1 cellular context compared by ENCODE assay signal in the genomic region with DNA sequence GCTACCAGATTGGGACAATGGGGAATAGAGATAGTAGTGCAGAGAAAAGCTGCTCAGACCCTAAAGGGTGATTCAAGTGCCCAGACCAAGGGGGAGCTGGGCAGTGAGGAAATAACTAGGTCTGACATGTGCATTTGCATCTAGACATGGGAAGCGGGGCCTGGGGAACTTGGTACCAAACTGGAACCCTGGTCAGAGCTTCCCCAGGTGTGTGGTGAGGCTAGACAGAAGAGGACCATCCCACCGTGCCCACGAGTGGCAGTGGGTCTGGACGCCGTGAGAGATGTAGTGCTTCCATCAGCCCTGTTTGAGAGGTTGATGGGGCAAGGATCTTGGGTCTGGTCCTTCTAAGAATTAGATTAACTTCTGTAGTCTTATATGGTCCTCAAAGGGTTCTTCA.
TF ChIP-seq lines count a peak whose summit lies in the region.

No MANE protein-coding gene starts in this region.

TF ChIP-seq in GM23338, 12 proteins besides CTCF, POLR2A, EP300 and RAD21 (continued from another document):
- TF ChIP-seq, protein P1, sequence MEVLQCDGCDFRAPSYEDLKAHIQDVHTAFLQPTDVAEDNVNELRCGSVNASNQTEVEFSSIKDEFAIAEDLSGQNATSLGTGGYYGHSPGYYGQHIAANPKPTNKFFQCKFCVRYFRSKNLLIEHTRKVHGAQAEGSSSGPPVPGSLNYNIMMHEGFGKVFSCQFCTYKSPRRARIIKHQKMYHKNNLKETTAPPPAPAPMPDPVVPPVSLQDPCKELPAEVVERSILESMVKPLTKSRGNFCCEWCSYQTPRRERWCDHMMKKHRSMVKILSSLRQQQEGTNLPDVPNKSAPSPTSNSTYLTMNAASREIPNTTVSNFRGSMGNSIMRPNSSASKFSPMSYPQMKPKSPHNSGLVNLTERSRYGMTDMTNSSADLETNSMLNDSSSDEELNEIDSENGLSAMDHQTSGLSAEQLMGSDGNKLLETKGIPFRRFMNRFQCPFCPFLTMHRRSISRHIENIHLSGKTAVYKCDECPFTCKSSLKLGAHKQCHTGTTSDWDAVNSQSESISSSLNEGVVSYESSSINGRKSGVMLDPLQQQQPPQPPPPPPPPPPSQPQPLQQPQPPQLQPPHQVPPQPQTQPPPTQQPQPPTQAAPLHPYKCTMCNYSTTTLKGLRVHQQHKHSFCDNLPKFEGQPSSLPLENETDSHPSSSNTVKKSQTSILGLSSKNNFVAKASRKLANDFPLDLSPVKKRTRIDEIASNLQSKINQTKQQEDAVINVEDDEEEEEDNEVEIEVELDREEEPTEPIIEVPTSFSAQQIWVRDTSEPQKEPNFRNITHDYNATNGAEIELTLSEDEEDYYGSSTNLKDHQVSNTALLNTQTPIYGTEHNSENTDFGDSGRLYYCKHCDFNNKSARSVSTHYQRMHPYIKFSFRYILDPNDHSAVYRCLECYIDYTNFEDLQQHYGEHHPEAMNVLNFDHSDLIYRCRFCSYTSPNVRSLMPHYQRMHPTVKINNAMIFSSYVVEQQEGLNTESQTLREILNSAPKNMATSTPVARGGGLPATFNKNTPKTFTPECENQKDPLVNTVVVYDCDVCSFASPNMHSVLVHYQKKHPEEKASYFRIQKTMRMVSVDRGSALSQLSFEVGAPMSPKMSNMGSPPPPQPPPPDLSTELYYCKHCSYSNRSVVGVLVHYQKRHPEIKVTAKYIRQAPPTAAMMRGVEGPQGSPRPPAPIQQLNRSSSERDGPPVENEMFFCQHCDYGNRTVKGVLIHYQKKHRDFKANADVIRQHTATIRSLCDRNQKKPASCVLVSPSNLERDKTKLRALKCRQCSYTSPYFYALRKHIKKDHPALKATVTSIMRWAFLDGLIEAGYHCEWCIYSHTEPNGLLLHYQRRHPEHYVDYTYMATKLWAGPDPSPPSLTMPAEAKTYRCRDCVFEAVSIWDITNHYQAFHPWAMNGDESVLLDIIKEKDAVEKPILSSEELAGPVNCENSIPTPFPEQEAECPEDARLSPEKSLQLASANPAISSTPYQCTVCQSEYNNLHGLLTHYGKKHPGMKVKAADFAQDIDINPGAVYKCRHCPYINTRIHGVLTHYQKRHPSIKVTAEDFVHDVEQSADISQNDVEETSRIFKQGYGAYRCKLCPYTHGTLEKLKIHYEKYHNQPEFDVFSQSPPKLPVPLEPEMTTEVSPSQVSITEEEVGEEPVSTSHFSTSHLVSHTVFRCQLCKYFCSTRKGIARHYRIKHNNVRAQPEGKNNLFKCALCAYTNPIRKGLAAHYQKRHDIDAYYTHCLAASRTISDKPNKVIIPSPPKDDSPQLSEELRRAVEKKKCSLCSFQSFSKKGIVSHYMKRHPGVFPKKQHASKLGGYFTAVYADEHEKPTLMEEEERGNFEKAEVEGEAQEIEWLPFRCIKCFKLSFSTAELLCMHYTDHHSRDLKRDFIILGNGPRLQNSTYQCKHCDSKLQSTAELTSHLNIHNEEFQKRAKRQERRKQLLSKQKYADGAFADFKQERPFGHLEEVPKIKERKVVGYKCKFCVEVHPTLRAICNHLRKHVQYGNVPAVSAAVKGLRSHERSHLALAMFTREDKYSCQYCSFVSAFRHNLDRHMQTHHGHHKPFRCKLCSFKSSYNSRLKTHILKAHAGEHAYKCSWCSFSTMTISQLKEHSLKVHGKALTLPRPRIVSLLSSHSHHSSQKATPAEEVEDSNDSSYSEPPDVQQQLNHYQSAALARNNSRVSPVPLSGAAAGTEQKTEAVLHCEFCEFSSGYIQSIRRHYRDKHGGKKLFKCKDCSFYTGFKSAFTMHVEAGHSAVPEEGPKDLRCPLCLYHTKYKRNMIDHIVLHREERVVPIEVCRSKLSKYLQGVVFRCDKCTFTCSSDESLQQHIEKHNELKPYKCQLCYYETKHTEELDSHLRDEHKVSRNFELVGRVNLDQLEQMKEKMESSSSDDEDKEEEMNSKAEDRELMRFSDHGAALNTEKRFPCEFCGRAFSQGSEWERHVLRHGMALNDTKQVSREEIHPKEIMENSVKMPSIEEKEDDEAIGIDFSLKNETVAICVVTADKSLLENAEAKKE (CRISPR knock-in tag; IDR thresholded peaks at IDR 0.05): no peak
